Comparison of ENCODE assay signal across 34 cellular contexts in the genomic region with DNA sequence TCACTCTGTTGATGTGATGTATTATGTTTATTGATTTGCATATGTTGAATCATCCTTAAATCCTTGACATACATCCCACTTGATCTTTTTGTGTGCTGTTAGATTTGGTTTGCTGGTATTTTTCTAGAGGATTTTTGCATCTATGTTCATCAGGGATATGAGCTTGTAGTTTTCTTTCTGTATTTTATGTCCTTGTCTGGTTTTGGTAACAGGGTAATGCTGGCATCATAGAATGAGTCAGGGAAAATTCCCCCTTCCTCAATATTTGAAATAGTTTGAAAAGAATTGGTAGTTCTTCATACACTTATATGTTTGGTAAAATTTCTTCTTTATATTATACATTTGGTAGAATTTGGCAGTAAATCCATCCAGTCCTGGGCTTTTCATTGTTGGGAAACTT.
"Had no signal": no experiment of that assay in that cellular context is flagged by ENCODE, and none has a peak within 500 bp of the region (broad histone marks: within the 10 kb centered on the region; RNA-seq: fewer than 3 reads in every experiment).

No MANE protein-coding gene starts in this region.

- H3K4me3 Mint-ChIP-seq: activated B cell treated with CpG ODN at 0.5 μM for 24 hours; activated CD4-positive, alpha-beta memory T cell treated with anti-CD3 and anti-CD28 coated beads for 36 hours; activated CD4-positive, alpha-beta T cell treated with anti-CD3 and anti-CD28 coated beads, Interleukin-2, amount 10 ng/mL, durations not matched to agents 24 days and 14 days; activated CD8-positive, alpha-beta T cell treated with anti-CD3 and anti-CD28 coated beads for 36 hours; activated naive CD4-positive, alpha-beta T cell treated with anti-CD3 and anti-CD28 coated beads, Interleukin-2, amount 10 ng/mL, durations not matched to agents 7 days and 5 days; activated naive CD4-positive, alpha-beta T cell treated with anti-CD3 and anti-CD28 coated beads, Interleukin-2, amount 50 U/mL, for 24 hours; activated naive CD8-positive, alpha-beta T cell; activated naive CD8-positive, alpha-beta T cell treated with anti-CD3 and anti-CD28 coated beads, Interleukin-2, amount 10 ng/mL, durations not matched to agents 7 days and 5 days; activated naive CD8-positive, alpha-beta T cell treated with anti-CD3 and anti-CD28 coated beads, Interleukin-2, amount 50 U/mL, for 24 hours; activated T-cell treated with anti-CD3 and anti-CD28 coated beads, Interleukin-2, amount 50 U/mL, for 4 hours; activated T-cell treated with anti-CD3 and anti-CD28 coated beads, Interleukin-2, amount 50 U/mL, for 72 hours; activated T-helper 1 cell treated with anti-CD3 and anti-CD28 coated beads, Interleukin-12 subunit alpha, Interleukin-12 subunit beta, Interleukin-2, Interleukin-4 antibody, amounts not matched to agents 30 ng/mL and 10 ng/mL and 1 ng/mL, durations not matched to agents 14 hours and 24 hours and 36 hours; activated T-helper 17 cell treated with anti-CD3 and anti-CD28 coated beads, Interleukin-2, amount 50 U/mL, for 72 hours; brain; T-helper 1 cell treated with Interleukin-12 subunit alpha and Interleukin-12 subunit beta and Interleukin-4 antibody, amounts not matched to agents 30 μg/mL and 1 μg/mL, for 36 hours; T-helper 2 cell treated with Interferon-gamma antibody and Interleukin-4, amounts not matched to agents 5 μg/mL and 100 μg/mL, for 36 hours had no signal

- H3K4me3 ChIP-seq: ascending aorta, cardiac muscle cell had no signal

- H3K4me1 Mint-ChIP-seq: activated B cell treated with CpG ODN at 0.5 μM for 24 hours; activated CD4-positive, alpha-beta T cell treated with anti-CD3 and anti-CD28 coated beads, Interleukin-2, amount 10 ng/mL, durations not matched to agents 24 days and 14 days; activated naive CD4-positive, alpha-beta T cell treated with anti-CD3 and anti-CD28 coated beads, Interleukin-2, amount 10 ng/mL, durations not matched to agents 7 days and 5 days; activated naive CD4-positive, alpha-beta T cell treated with anti-CD3 and anti-CD28 coated beads, Interleukin-2, amount 50 U/mL, for 24 hours; activated naive CD8-positive, alpha-beta T cell treated with anti-CD3 and anti-CD28 coated beads, Interleukin-2, amount 10 ng/mL, durations not matched to agents 7 days and 5 days; activated naive CD8-positive, alpha-beta T cell treated with anti-CD3 and anti-CD28 coated beads, Interleukin-2, amount 50 U/mL, for 24 hours; activated T-helper 17 cell treated with anti-CD3 and anti-CD28 coated beads, Interleukin-2, amount 50 U/mL, for 72 hours; brain had no signal

- H3K36me3 ChIP-seq: ascending aorta, cardiac muscle cell had no signal

- H3K9me3 ChIP-seq: ascending aorta had no signal

- H3K27me3 Mint-ChIP-seq: activated B cell treated with CpG ODN at 0.5 μM for 24 hours; activated CD4-positive, alpha-beta memory T cell treated with anti-CD3 and anti-CD28 coated beads for 36 hours; activated CD4-positive, alpha-beta T cell treated with anti-CD3 and anti-CD28 coated beads, Interleukin-2, amount 10 ng/mL, durations not matched to agents 24 days and 14 days; activated CD8-positive, alpha-beta T cell treated with anti-CD3 and anti-CD28 coated beads for 36 hours; activated naive CD4-positive, alpha-beta T cell treated with anti-CD3 and anti-CD28 coated beads, Interleukin-2, amount 10 ng/mL, durations not matched to agents 7 days and 5 days; activated naive CD4-positive, alpha-beta T cell treated with anti-CD3 and anti-CD28 coated beads, Interleukin-2, amount 50 U/mL, for 24 hours; activated naive CD8-positive, alpha-beta T cell; activated naive CD8-positive, alpha-beta T cell treated with anti-CD3 and anti-CD28 coated beads, Interleukin-2, amount 10 ng/mL, durations not matched to agents 7 days and 5 days; activated naive CD8-positive, alpha-beta T cell treated with anti-CD3 and anti-CD28 coated beads, Interleukin-2, amount 50 U/mL, for 24 hours; activated T-helper 17 cell treated with anti-CD3 and anti-CD28 coated beads, Interleukin-2, amount 50 U/mL, for 72 hours; brain had no signal

- H3K36me3 Mint-ChIP-seq: activated CD4-positive, alpha-beta memory T cell treated with anti-CD3 and anti-CD28 coated beads for 36 hours; activated naive CD4-positive, alpha-beta T cell treated with anti-CD3 and anti-CD28 coated beads, Interleukin-2, amount 10 ng/mL, durations not matched to agents 7 days and 5 days; activated naive CD4-positive, alpha-beta T cell treated with anti-CD3 and anti-CD28 coated beads, Interleukin-2, amount 50 U/mL, for 24 hours; activated naive CD8-positive, alpha-beta T cell; activated naive CD8-positive, alpha-beta T cell treated with anti-CD3 and anti-CD28 coated beads, Interleukin-2, amount 10 ng/mL, durations not matched to agents 7 days and 5 days; brain had no signal

- H3K27ac Mint-ChIP-seq: activated B cell treated with CpG ODN at 0.5 μM for 24 hours; activated CD4-positive, alpha-beta memory T cell treated with anti-CD3 and anti-CD28 coated beads for 36 hours; activated CD4-positive, alpha-beta T cell treated with anti-CD3 and anti-CD28 coated beads, Interleukin-2, amount 10 ng/mL, durations not matched to agents 24 days and 14 days; activated CD8-positive, alpha-beta T cell treated with anti-CD3 and anti-CD28 coated beads for 36 hours; activated naive CD4-positive, alpha-beta T cell treated with anti-CD3 and anti-CD28 coated beads, Interleukin-2, amount 10 ng/mL, durations not matched to agents 7 days and 5 days; activated naive CD4-positive, alpha-beta T cell treated with anti-CD3 and anti-CD28 coated beads, Interleukin-2, amount 50 U/mL, for 24 hours; activated naive CD8-positive, alpha-beta T cell; activated naive CD8-positive, alpha-beta T cell treated with anti-CD3 and anti-CD28 coated beads, Interleukin-2, amount 10 ng/mL, durations not matched to agents 7 days and 5 days; activated naive CD8-positive, alpha-beta T cell treated with anti-CD3 and anti-CD28 coated beads, Interleukin-2, amount 50 U/mL, for 24 hours; activated T-cell treated with anti-CD3 and anti-CD28 coated beads, Interleukin-2, amount 50 U/mL, for 72 hours; activated T-helper 1 cell treated with anti-CD3 and anti-CD28 coated beads, Interleukin-12 subunit alpha, Interleukin-12 subunit beta, Interleukin-2, Interleukin-4 antibody, amounts not matched to agents 30 ng/mL and 10 ng/mL and 1 ng/mL, durations not matched to agents 14 hours and 24 hours and 36 hours; activated T-helper 17 cell treated with anti-CD3 and anti-CD28 coated beads, Interleukin-2, amount 50 U/mL, for 72 hours; brain; T-helper 1 cell treated with Interleukin-12 subunit alpha and Interleukin-12 subunit beta and Interleukin-4 antibody, amounts not matched to agents 30 μg/mL and 1 μg/mL, for 36 hours; T-helper 2 cell treated with Interferon-gamma antibody and Interleukin-4, amounts not matched to agents 5 μg/mL and 100 μg/mL, for 36 hours had no signal

- H3K27ac ChIP-seq: ascending aorta, cardiac muscle cell, VCaP had no signal

- H3K4me1 ChIP-seq: ascending aorta had no signal

- H3K27me3 ChIP-seq: ascending aorta, cardiac muscle cell had no signal

- H3K9me3 Mint-ChIP-seq: activated CD4-positive, alpha-beta T cell treated with anti-CD3 and anti-CD28 coated beads, Interleukin-2, amount 10 ng/mL, durations not matched to agents 24 days and 14 days; activated naive CD4-positive, alpha-beta T cell treated with anti-CD3 and anti-CD28 coated beads, Interleukin-2, amount 10 ng/mL, durations not matched to agents 7 days and 5 days; activated naive CD4-positive, alpha-beta T cell treated with anti-CD3 and anti-CD28 coated beads, Interleukin-2, amount 50 U/mL, for 24 hours; activated naive CD8-positive, alpha-beta T cell treated with anti-CD3 and anti-CD28 coated beads, Interleukin-2, amount 10 ng/mL, durations not matched to agents 7 days and 5 days; activated T-helper 1 cell treated with anti-CD3 and anti-CD28 coated beads, Interleukin-12 subunit alpha, Interleukin-12 subunit beta, Interleukin-2, Interleukin-4 antibody, amounts not matched to agents 30 ng/mL and 10 ng/mL and 1 ng/mL, durations not matched to agents 14 hours and 24 hours and 36 hours; T-helper 1 cell treated with Interleukin-12 subunit alpha and Interleukin-12 subunit beta and Interleukin-4 antibody, amounts not matched to agents 30 μg/mL and 1 μg/mL, for 36 hours had no signal

- ATAC-seq: activated CD8-positive, alpha-beta T cell treated with anti-CD3 and anti-CD28 coated beads for 36 hours; activated naive CD8-positive, alpha-beta T cell treated with anti-CD3 and anti-CD28 coated beads, Interleukin-2, amount 50 U/mL, for 24 hours; activated T-cell treated with anti-CD3 and anti-CD28 coated beads, Interleukin-2, amount 50 U/mL, for 4 hours; activated T-cell treated with anti-CD3 and anti-CD28 coated beads, Interleukin-2, amount 50 U/mL, for 72 hours; activated T-helper 17 cell treated with anti-CD3 and anti-CD28 coated beads, Interleukin-2, amount 50 U/mL, for 72 hours had no signal

- DNase-seq: activated B cell treated with CpG ODN at 0.5 μM for 24 hours; activated CD4-positive, alpha-beta memory T cell treated with anti-CD3 and anti-CD28 coated beads for 36 hours; activated CD4-positive, alpha-beta T cell treated with anti-CD3 and anti-CD28 coated beads for 4 hours; activated CD4-positive, alpha-beta T cell treated with anti-CD3 and anti-CD28 coated beads, Interleukin-2, amount 10 ng/mL, durations not matched to agents 24 days and 14 days; activated CD4-positive, alpha-beta T cell treated with anti-CD3 and anti-CD28 coated beads, Interleukin-2, amount 50 U/mL, for 1 hour; activated CD4-positive, alpha-beta T cell treated with anti-CD3 and anti-CD28 coated beads, Interleukin-2, amount 50 U/mL, for 4 hours; activated CD4-positive, CD25-positive, alpha-beta regulatory T cell treated with anti-CD3 and anti-CD28 coated beads, Interleukin-2, amount 50 U/mL, for 72 hours; activated CD8-positive, alpha-beta memory T cell treated with anti-CD3 and anti-CD28 coated beads, Interleukin-2, amount 50 U/mL, for 4 hours; activated CD8-positive, alpha-beta T cell treated with anti-CD3 and anti-CD28 coated beads for 36 hours; activated effector memory CD4-positive, alpha-beta T cell treated with anti-CD3 and anti-CD28 coated beads, Interleukin-2, amount 50 U/mL, for 16 hours; activated gamma-delta T cell treated with Interleukin-2 at 50 U/mL for 16 hours; activated naive CD4-positive, alpha-beta T cell treated with anti-CD3 and anti-CD28 coated beads, Interleukin-2, amount 10 ng/mL, durations not matched to agents 7 days and 5 days; activated naive CD4-positive, alpha-beta T cell treated with Interleukin-2 at 50 U/mL for 16 hours; activated naive CD8-positive, alpha-beta T cell treated with anti-CD3 and anti-CD28 coated beads, Interleukin-2, amount 10 ng/mL, durations not matched to agents 7 days and 5 days; activated naive CD8-positive, alpha-beta T cell treated with anti-CD3 and anti-CD28 coated beads, Interleukin-2, amount 50 U/mL, for 24 hours; activated T-cell treated with anti-CD3 and anti-CD28 coated beads for 4 hours; activated T-cell treated with anti-CD3 and anti-CD28 coated beads, Interleukin-2, amount 50 U/mL, for 1 hour; activated T-cell treated with anti-CD3 and anti-CD28 coated beads, Interleukin-2, amount 50 U/mL, for 4 hours; activated T-cell treated with anti-CD3 and anti-CD28 coated beads, Interleukin-2, amount 50 U/mL, for 72 hours; amygdala; anterior cingulate cortex; central memory CD4-positive, alpha-beta T cell; T-helper 2 cell; T-helper 9 cell had no signal
